ENCODE assay signal across 1 cellular context in genomic region chr18:12036201-12036751, GRCh38.
TF ChIP-seq lines count a peak whose summit lies in the region.

No MANE protein-coding gene starts in this region.

TF ChIP-seq in H1, 55 proteins besides CTCF, POLR2A, EP300 and RAD21 (continued from another document):
- no peak for TF ChIP-seq SP1 (IDR thresholded peaks at IDR 0.05; ENCODE audit: low read depth, low read length)
- no peak for TF ChIP-seq GABPA (IDR thresholded peaks at IDR 0.05; ENCODE audit: borderline replicate concordance, insufficient read depth, low read length)
- no peak for TF ChIP-seq USF2 (IDR thresholded peaks at IDR 0.05; ENCODE audit: low read length)
TF ChIP-seq in H1: peak in this region for 0.
